ENCODE assay signal across 19 cellular contexts in genomic region chr17:40461774-40462342, GRCh38. TPM values are rescaled to one million over a fixed set of nuclear protein-coding genes. Genes with fewer than 3 reads are reported as not detected.
DNase-seq lines count a peak whose midpoint lies in the region; ATAC-seq and TF ChIP-seq lines count a peak whose summit lies in the region.
"Had no signal": no experiment of that assay in that cellular context is flagged by ENCODE, and none has a peak within 500 bp of the region (broad histone marks: within the 10 kb centered on the region; RNA-seq: fewer than 3 reads in every experiment).

No MANE protein-coding gene starts in this region.

- H3K4me1 Mint-ChIP-seq in nephron progenitor cell (peaks cover 81% of the 10 kb centered on the region), Caco-2 (ENCODE audit: low read depth, unreplicated experiment) (no peaks in the 10 kb centered on the region), chondrocyte (ENCODE audit: low read depth) (peaks cover 46% of the 10 kb centered on the region)
- H3K4me1 Mint-ChIP-seq: activated B cell treated with CpG ODN at 0.5 μM for 24 hours; activated naive CD8-positive, alpha-beta T cell treated with anti-CD3 and anti-CD28 coated beads for 36 hours; immature natural killer cell had no signal

- no peaks in the 10 kb centered on the region for H3K27me3 ChIP-seq in uterus
- no peaks in the 10 kb centered on the region for H3K27me3 ChIP-seq in Caco-2 (replicated peaks; ENCODE audit: control insufficient read depth, insufficient read depth, low read length)

- CTCF ChIA-PET in Caco-2 (lab: Charles Lee): no interaction called here

- TF ChIP-seq CTCF in nephron progenitor cell (IDR thresholded peaks at IDR 0.05) (no peak), uterus (IDR thresholded peaks at IDR 0.05) (no peak), coronary artery (IDR thresholded peaks at IDR 0.05) (no peak), Caco-2 (IDR thresholded peaks at IDR 0.05; ENCODE audit: insufficient read depth in 1 of 2, low read depth in 1 of 2, low read length in 1 of 2, severe bottlenecking in 1 of 2, unreplicated experiment in 1 of 2) (no peak), chondrocyte (IDR thresholded peaks at IDR 0.05) (no peak)

- H3K4me3 ChIP-seq in uterus: no peak overlapping the region
- H3K4me3 ChIP-seq in coronary artery: no peak overlapping the region
- H3K4me3 ChIP-seq in Caco-2 (ENCODE audit: low read depth, low read length): no peak overlapping the region
- H3K4me3 ChIP-seq: skin epidermis, thoracic aorta had no signal

- POLR2A ChIA-PET in Caco-2 (lab: Charles Lee): no interaction called here

- ATAC-seq in Right ventricle myocardium inferior (peak; percentile 5), Right ventricle myocardium superior (ENCODE audit: poor library complexity) (peak; percentile 3)

- H3K36me3 Mint-ChIP-seq in nephron progenitor cell (ENCODE audit: low read depth): peaks cover 8% of the 10 kb centered on the region
- no peaks in the 10 kb centered on the region for H3K36me3 Mint-ChIP-seq in Caco-2 (ENCODE audit: insufficient read depth, unreplicated experiment)
- H3K36me3 Mint-ChIP-seq in chondrocyte (ENCODE audit: low read depth): peaks cover 5% of the 10 kb centered on the region
- H3K36me3 Mint-ChIP-seq: activated naive CD8-positive, alpha-beta T cell treated with anti-CD3 and anti-CD28 coated beads for 36 hours; immature natural killer cell had no signal

- no peaks in the 10 kb centered on the region for H3K9me3 Mint-ChIP-seq in nephron progenitor cell
- no peaks in the 10 kb centered on the region for H3K9me3 Mint-ChIP-seq in Caco-2 (ENCODE audit: unreplicated experiment)
- H3K9me3 Mint-ChIP-seq in chondrocyte (ENCODE audit: low read depth): no peaks in the 10 kb centered on the region
- H3K9me3 Mint-ChIP-seq: activated B cell treated with CpG ODN at 0.5 μM for 24 hours; activated naive CD8-positive, alpha-beta T cell treated with anti-CD3 and anti-CD28 coated beads for 36 hours had no signal

- peaks cover 5% of the 10 kb centered on the region for H3K27me3 Mint-ChIP-seq in nephron progenitor cell (ENCODE audit: low read depth, poor library complexity)
- no peaks in the 10 kb centered on the region for H3K27me3 Mint-ChIP-seq in Caco-2 (ENCODE audit: insufficient read depth, unreplicated experiment)
- no peaks in the 10 kb centered on the region for H3K27me3 Mint-ChIP-seq in chondrocyte (ENCODE audit: low read depth)
- H3K27me3 Mint-ChIP-seq: activated B cell treated with CpG ODN at 0.5 μM for 24 hours had no signal

- BruUV-seq in Caco-2 (replicated peaks; lab: Mats Ljungman, UMichigan): no TSS peak

- intact Hi-C loops in Right ventricle myocardium inferior (cut with DNase I): no loop called here
- intact Hi-C loops in cardiac septum (cut with DNase I): no loop called here
- intact Hi-C loops in Right ventricle myocardium superior (cut with DNase I): no loop called here
- intact Hi-C loops in uterus (cut with DNase I; ENCODE audit: low total_unique reads): no loop called here
- intact Hi-C loops in Caco-2 (cut with micrococcal nuclease; ENCODE audit: unreplicated experiment): no loop called here

- H3K9me3 ChIP-seq in uterus (no peaks in the 10 kb centered on the region), Caco-2 (no peaks in the 10 kb centered on the region)
- H3K9me3 ChIP-seq: thoracic aorta had no signal

- H3K36me3 ChIP-seq in uterus: no peaks in the 10 kb centered on the region
- no peaks in the 10 kb centered on the region for H3K36me3 ChIP-seq in Caco-2 (ENCODE audit: control insufficient read depth, insufficient read depth, low read length)
- H3K36me3 ChIP-seq: thoracic aorta had no signal

- H3K27ac ChIP-seq in uterus (peak overlapping the region; percentile 70 to 84), coronary artery (peak overlapping the region in 1 of 2 donors; percentile 59)
- H3K27ac ChIP-seq: thoracic aorta had no signal

- H3K27ac Mint-ChIP-seq in nephron progenitor cell: peak overlapping the region; percentile 89
- H3K27ac Mint-ChIP-seq in Caco-2 (ENCODE audit: unreplicated experiment): no peak overlapping the region
- no peak overlapping the region for H3K27ac Mint-ChIP-seq in chondrocyte (ENCODE audit: unreplicated experiment)
- H3K27ac Mint-ChIP-seq: activated B cell treated with CpG ODN at 0.5 μM for 24 hours; activated naive CD8-positive, alpha-beta T cell treated with anti-CD3 and anti-CD28 coated beads for 36 hours; immature natural killer cell had no signal

- no peak for TF ChIP-seq POLR2A in uterus (IDR thresholded peaks at IDR 0.05)

- H3K4me1 ChIP-seq in uterus: peaks cover 13 to 32% of the 10 kb centered on the region in 2 donors
- no peaks in the 10 kb centered on the region for H3K4me1 ChIP-seq in Caco-2

- DNase-seq in Right ventricle myocardium inferior (ENCODE audit: missing footprints) (no peak), cardiac septum (ENCODE audit: low spot score) (no peak), Right ventricle myocardium superior (no peak), nephron progenitor cell (no peak), uterus (peak; percentile 59 to 60), coronary artery (ENCODE audit: low spot score) (no peak), Caco-2 (no peak), chondrocyte (ENCODE audit: low spot score) (no peak)
- DNase-seq: activated B cell treated with CpG ODN at 0.5 μM for 24 hours; activated CD8-positive, alpha-beta memory T cell treated with anti-CD3 and anti-CD28 coated beads, Interleukin-2, amount 50 U/mL, for 4 hours; activated naive CD8-positive, alpha-beta T cell treated with anti-CD3 and anti-CD28 coated beads for 36 hours; DMS153; immature natural killer cell; NCI-H1092; NCI-H226 had no signal

- H3K4me3 Mint-ChIP-seq in nephron progenitor cell (no peak overlapping the region), Caco-2 (ENCODE audit: unreplicated experiment) (no peak overlapping the region), chondrocyte (ENCODE audit: unreplicated experiment) (no peak overlapping the region)
- H3K4me3 Mint-ChIP-seq: activated B cell treated with CpG ODN at 0.5 μM for 24 hours; activated naive CD8-positive, alpha-beta T cell treated with anti-CD3 and anti-CD28 coated beads for 36 hours; immature natural killer cell had no signal

RNA-seq across cellular contexts. Expression of gene IGFBP4, which starts 18.6 kb away (rescaled TPM):
- 228 TPM for total RNA-seq in Right ventricle myocardium inferior
- 164 TPM for total RNA-seq in cardiac septum
- total RNA-seq in Right ventricle myocardium superior: 157 TPM
- 1,000 to 10,000 TPM in 1 of 4 donors, 100 to 1,000 TPM in 3; 331 to 1,351 (median 418) TPM for total RNA-seq in uterus
- total RNA-seq in Caco-2 (2022): 35.7 and 49.1 TPM in 2 replicates
- total RNA-seq in chondrocyte: 351 to 496 TPM (median 486 TPM) in 3 replicates

RNA-seq across cellular contexts. Expression of gene TNS4, which starts 39.6 kb away (rescaled TPM):
- total RNA-seq in Right ventricle myocardium inferior (not detected), cardiac septum (not detected), Right ventricle myocardium superior (not detected), uterus (1 to 10 TPM in 1 of 4 donors, under 1 TPM in 2, not detected in 1; 0.09 to 2.6 (median 0.28) TPM), Caco-2 (2022) (0.65 TPM in 1 of 2 replicates, not detected in the other), chondrocyte (0.39 TPM in 1 of 3 replicates, not detected in the others)
- total RNA-seq: A673, myocyte had no signal

RNA-seq across cellular contexts. Expression of gene TOP2A, which starts 44.2 kb away (rescaled TPM):
- total RNA-seq in Right ventricle myocardium inferior (3.0 TPM), cardiac septum (0.51 TPM), Right ventricle myocardium superior (2.9 TPM), uterus (100 to 1,000 TPM in 1 of 4 donors, 1 to 10 TPM in 1, under 1 TPM in 1, not detected in 1; 0.26 to 145 (median 1.9) TPM), Caco-2 (2022) (226 and 237 TPM in 2 replicates), chondrocyte (24.6 to 28.2 TPM (median 27.8 TPM) in 3 replicates)

Comparison
In these comparisons a context has a peak if more than half of its experiments do, and no peak if none do; other contexts are left out.
1. DNase-seq: peak in uterus (2 of 2); none in Right ventricle myocardium inferior (single experiment), cardiac septum (single experiment), Right ventricle myocardium superior (single experiment), nephron progenitor cell (single experiment), coronary artery (single experiment), Caco-2 (0 of 2) and chondrocyte (single experiment).